Comparison of ENCODE assay signal across 20 cellular contexts in genomic region chr3:57622362-57622761, GRCh38. TPM values are rescaled to one million over a fixed set of nuclear protein-coding genes. Genes with fewer than 3 reads are reported as not detected.
A peak's percentile ranks its signal among the peaks of the same experiment; 100 is the strongest.
DNase-seq lines count a peak whose midpoint lies in the region; ATAC-seq, FAIRE-seq and TF ChIP-seq lines count a peak whose summit lies in the region.
"Had no signal": no experiment of that assay in that cellular context is flagged by ENCODE, and none has a peak within 500 bp of the region (broad histone marks: within the 10 kb centered on the region; RNA-seq: fewer than 3 reads in every experiment).

No MANE protein-coding gene starts in this region.

- H3K4me1 ChIP-seq in HepG2 (ENCODE audit: insufficient read depth, low read length) (peaks cover 14% of the 10 kb centered on the region), right lobe of liver (no peaks in the 10 kb centered on the region)
- no peaks in the 10 kb centered on the region for H3K4me1 ChIP-seq in naive thymus-derived CD4-positive, alpha-beta T cell (ENCODE audit: control insufficient read depth in 2 of 2, insufficient read depth in 2 of 2, low read length in 2 of 2)
- H3K4me1 ChIP-seq: BE2C had no signal

- no peak overlapping the region for H3K27ac ChIP-seq in HepG2 (ENCODE audit: extremely low read length, insufficient read depth, low read length)
- H3K27ac ChIP-seq in right lobe of liver, result no peak overlapping the region
- H3K27ac ChIP-seq in naive thymus-derived CD4-positive, alpha-beta T cell (ENCODE audit: low read depth, low read length), result no peak overlapping the region
- H3K27ac ChIP-seq: HL-60 had no signal

- H3K9me3 Mint-ChIP-seq in effector memory CD8-positive, alpha-beta T cell, result no peaks in the 10 kb centered on the region
- no peaks in the 10 kb centered on the region for H3K9me3 Mint-ChIP-seq in naive thymus-derived CD4-positive, alpha-beta T cell

- BruUV-seq in HepG2 (replicated peaks; lab: Mats Ljungman, UMichigan), result no TSS peak

- H3K27me3 ChIP-seq in HepG2 (ENCODE audit: control insufficient read depth in 1 of 2, insufficient read depth in 2 of 2, low read length in 2 of 2) (no peaks in the 10 kb centered on the region), right lobe of liver (no peaks in the 10 kb centered on the region)
- H3K27me3 ChIP-seq in naive thymus-derived CD4-positive, alpha-beta T cell (ENCODE audit: control insufficient read depth in 2 of 2, insufficient read depth in 2 of 2, low read length in 2 of 2), result no peaks in the 10 kb centered on the region
- H3K27me3 ChIP-seq: BE2C had no signal

- no peak overlapping the region for H3K4me2 ChIP-seq in HepG2 (ENCODE audit: low read depth, low read length)
- H3K4me2 ChIP-seq: GM23338 had no signal

- POLR2A ChIA-PET in HepG2 (lab: Yijun Ruan, JAX), result interaction anchor here (1.4 to 1.7 kb wide), 2 partner anchors 25 kb away, joined by 4 to 5 read pairs; partner anchors contain the start of gene ARF4
- POLR2A ChIA-PET in naive thymus-derived CD4-positive, alpha-beta T cell (lab: Charles Lee), result interaction anchor here (0.6 kb wide), 1 partner anchor 20 kb away, joined by 6 read pairs; no protein-coding TSS in a partner anchor

- H3K36me3 ChIP-seq in HepG2 (replicated peaks in 1 of 2; ENCODE audit: control insufficient read depth in 1 of 2, insufficient read depth in 2 of 2, low read length in 2 of 2) (peaks cover 1 to 6% of the 10 kb centered on the region in 2 experiments; a peak in 1 of 5 replicates), right lobe of liver (peaks cover 0 to 14% (median 5%) of the 10 kb centered on the region in 4 donors)
- peaks cover 7 to 22% (median 12%) of the 10 kb centered on the region in 3 experiments for H3K36me3 ChIP-seq in naive thymus-derived CD4-positive, alpha-beta T cell (ENCODE audit: control insufficient read depth in 2 of 3, insufficient read depth in 3 of 3, low read length in 3 of 3)
- H3K36me3 ChIP-seq: BE2C had no signal

- H3K4me3 Mint-ChIP-seq in effector memory CD8-positive, alpha-beta T cell, result no peak overlapping the region
- no peak overlapping the region for H3K4me3 Mint-ChIP-seq in naive thymus-derived CD4-positive, alpha-beta T cell
- H3K4me3 Mint-ChIP-seq: CD4-positive, CD25-positive, alpha-beta regulatory T cell; GM23338 had no signal

- no peak for TF ChIP-seq RAD21 in HepG2 (CRISPR knock-in tag; IDR thresholded peaks at IDR 0.05)

- H2AFZ ChIP-seq in HepG2 (ENCODE audit: low read length), result no peak overlapping the region
- H2AFZ ChIP-seq: GM23338 had no signal

- H3K9me3 ChIP-seq in HepG2 (ENCODE audit: low read length) (no peaks in the 10 kb centered on the region), right lobe of liver (no peaks in the 10 kb centered on the region)
- no peaks in the 10 kb centered on the region for H3K9me3 ChIP-seq in naive thymus-derived CD4-positive, alpha-beta T cell (ENCODE audit: control insufficient read depth in 2 of 3, low read length in 3 of 3)
- H3K9me3 ChIP-seq: BE2C, Caco-2 had no signal

- intact Hi-C loops in HepG2 (cut with micrococcal nuclease; ENCODE audit: unreplicated experiment), result no loop called here
- intact Hi-C loops in right lobe of liver (cut with DNase I), result no loop called here
- intact Hi-C loops in naive thymus-derived CD4-positive, alpha-beta T cell (cut with micrococcal nuclease), result no loop called here

- peaks cover 0 to 2% of the 10 kb centered on the region in 2 donors for H3K4me1 Mint-ChIP-seq in effector memory CD8-positive, alpha-beta T cell (ENCODE audit: low read depth in 2 of 2)
- H3K4me1 Mint-ChIP-seq in naive thymus-derived CD4-positive, alpha-beta T cell, result no peaks in the 10 kb centered on the region

- H3K4me3 ChIP-seq in HepG2 (replicated peaks in 1 of 3; ENCODE audit: insufficient read depth in 1 of 3, low read depth in 2 of 3, low read length in 3 of 3) (no peak overlapping the region), right lobe of liver (no peak overlapping the region)
- H3K4me3 ChIP-seq in naive thymus-derived CD4-positive, alpha-beta T cell (ENCODE audit: low read length), result no peak overlapping the region
- H3K4me3 ChIP-seq: GM23338 had no signal

- no peak for FAIRE-seq in HepG2 (lab: Jason Lieb, UNC)
- no peak for FAIRE-seq in GM12892 (lab: Jason Lieb, UNC)
- FAIRE-seq: A204.1, H54 had no signal

- H3K36me3 Mint-ChIP-seq in effector memory CD8-positive, alpha-beta T cell (ENCODE audit: insufficient read depth), result peaks cover 34% of the 10 kb centered on the region
- H3K36me3 Mint-ChIP-seq in naive thymus-derived CD4-positive, alpha-beta T cell, result peaks cover 0 to 32% (median 18%) of the 10 kb centered on the region in 5 donors

- TF ChIP-seq CTCF in HepG2 (CRISPR knock-in tag; IDR thresholded peaks at IDR 0.05), result no peak
- no peak for TF ChIP-seq CTCF in right lobe of liver (IDR thresholded peaks at IDR 0.05)

- H3K27me3 Mint-ChIP-seq in effector memory CD8-positive, alpha-beta T cell, result no peaks in the 10 kb centered on the region
- no peaks in the 10 kb centered on the region for H3K27me3 Mint-ChIP-seq in naive thymus-derived CD4-positive, alpha-beta T cell
- H3K27me3 Mint-ChIP-seq: CD4-positive, CD25-positive, alpha-beta regulatory T cell had no signal

- DNase-seq in HepG2 (ENCODE audit: low spot score) (no peak), right lobe of liver (no peak), GM12892 (ENCODE audit: insufficient read length) (no peak)
- no peak for DNase-seq in effector memory CD8-positive, alpha-beta T cell
- no peak for DNase-seq in naive thymus-derived CD4-positive, alpha-beta T cell
- DNase-seq in activated CD4-positive, alpha-beta T cell treated with anti-CD3 and anti-CD28 coated beads, Interleukin-2, amount 50 U/mL, for 48 hours, result no peak
- DNase-seq: ACHN; BE2C; C1 segment of cervical spinal cord; Caco-2; CD4-positive, CD25-positive, alpha-beta regulatory T cell; DMS153; DMS79; GDM1; HCEC 1CT; IMR-90 had no signal

- CTCF ChIA-PET in HepG2 (lab: Yijun Ruan, JAX; ENCODE audit: low intra/inter-chr PET ratio, low total read pairs), result no interaction called here
- CTCF ChIA-PET in naive thymus-derived CD4-positive, alpha-beta T cell (lab: Charles Lee), result no interaction called here

- TF ChIP-seq POLR2A in HepG2 (IDR thresholded peaks at IDR 0.05; ENCODE audit: insufficient read depth in 1 of 2, low read depth in 2 of 2, low read length in 2 of 2), result no peak
- TF ChIP-seq POLR2A in right lobe of liver (IDR thresholded peaks at IDR 0.05), result no peak
- TF ChIP-seq POLR2A in GM12892 (IDR thresholded peaks at IDR 0.05; ENCODE audit: low read depth, low read length), result no peak

- H3K79me2 ChIP-seq in HepG2 (ENCODE audit: insufficient read depth, low read length), result no peaks in the 10 kb centered on the region

- no peaks in the 10 kb centered on the region for H4K20me1 ChIP-seq in HepG2 (ENCODE audit: insufficient read depth, low read length)

- TF ChIP-seq EP300 in HepG2 (IDR thresholded peaks at IDR 0.05; ENCODE audit: low read depth in 2 of 2, low read length in 2 of 2), result no peak
- no peak for TF ChIP-seq EP300 in HepG2 (CRISPR knock-in tag; IDR thresholded peaks at IDR 0.05; ENCODE audit: borderline replicate concordance)

- no peak overlapping the region for H3K9ac ChIP-seq in HepG2 (ENCODE audit: insufficient read depth, low read depth, low read length)

- peak; percentile 68 for ATAC-seq in HepG2
- ATAC-seq in right lobe of liver, result no peak
- no peak for ATAC-seq in effector memory CD8-positive, alpha-beta T cell (replicated peaks)
- no peak for ATAC-seq in naive thymus-derived CD4-positive, alpha-beta T cell
- ATAC-seq: GM23338 had no signal

- in situ Hi-C loops in HepG2 (cut with HindIII; ENCODE audit: extremely low pct_ligation_motif_present, low pct_unique_long_range_greater_than_20kb), result no loop called here

- H3K27ac Mint-ChIP-seq in effector memory CD8-positive, alpha-beta T cell, result peak overlapping the region; percentile 30 to 70
- peak overlapping the region in 5 of 9 donors; percentile 1 to 62 (median 24) for H3K27ac Mint-ChIP-seq in naive thymus-derived CD4-positive, alpha-beta T cell
- H3K27ac Mint-ChIP-seq: GM23338 had no signal

TF ChIP-seq in HepG2, 621 proteins besides CTCF, POLR2A, EP300 and RAD21 (continues in another document):
- TF ChIP-seq ZNF124 (CRISPR knock-in tag; IDR thresholded peaks at IDR 0.05), result no peak

RNA-seq across cellular contexts. Expression of gene ARF4, which starts 25.2 kb away (rescaled TPM):
- total RNA-seq in HepG2 (2016; rRNA removed; fragmentation: Illumina TruSeq; extraction: Trizol) (184 and 247 TPM in 2 replicates), right lobe of liver (100 to 1,000 TPM in 2 of 6 experiments, 10 to 100 TPM in 4; 63.0 to 125 (median 92.7) TPM)
- total RNA-seq in HepG2 (2016; cell fraction: cytosol; rRNA removed; fragmentation: Illumina TruSeq; extraction: Trizol; ENCODE audit: low read depth), result 21.0 and 22.5 TPM in 2 replicates
- 181 and 262 TPM in 2 replicates for total RNA-seq in HepG2 (2016; cell fraction: insoluble cytoplasmic fraction; rRNA removed; fragmentation: Illumina TruSeq; extraction: Trizol)
- total RNA-seq in HepG2 (2016; cell fraction: membrane; rRNA removed; fragmentation: Illumina TruSeq; extraction: Trizol), result 59.6 and 61.1 TPM in 2 replicates
- total RNA-seq in HepG2 (2016; cell fraction: nucleus; rRNA removed; fragmentation: Illumina TruSeq; extraction: Trizol), result 130 and 149 TPM in 2 replicates
- polyA plus RNA-seq in HepG2 (2011; rRNA removed), result 195 and 250 TPM in 2 replicates
- polyA plus RNA-seq in HepG2 (2011; cell fraction: cytosol; rRNA removed), result 148 and 191 TPM in 2 replicates
- polyA plus RNA-seq in HepG2 (2011; cell fraction: nucleus; rRNA removed), result 76.8 and 76.9 TPM in 2 replicates
- 183 and 200 TPM in 2 replicates for polyA plus RNA-seq in HepG2 (2012)
- 26.5 and 28.6 TPM in 2 replicates for polyA plus RNA-seq in HepG2 (2016; cell fraction: cytosol; fragmentation: Illumina TruSeq; extraction: Trizol; ENCODE audit: low read depth)
- polyA plus RNA-seq in HepG2 (2016; cell fraction: insoluble cytoplasmic fraction; fragmentation: Illumina TruSeq; extraction: Trizol; ENCODE audit: low read depth), result 437 and 475 TPM in 2 replicates
- 70.5 and 72.4 TPM in 2 replicates for polyA plus RNA-seq in HepG2 (2016; cell fraction: membrane; fragmentation: Illumina TruSeq; extraction: Trizol; ENCODE audit: low read depth)
- 252 and 254 TPM in 2 replicates for polyA plus RNA-seq in HepG2 (2016; cell fraction: nucleus; fragmentation: Illumina TruSeq; extraction: Trizol; ENCODE audit: insufficient read depth, low read depth)
- polyA minus RNA-seq in HepG2 (2011; rRNA and poly(A)+ RNA removed; ENCODE audit: low replicate concordance), result 505 and 607 TPM in 2 replicates
- polyA minus RNA-seq in HepG2 (2011; cell fraction: cytosol; rRNA and poly(A)+ RNA removed), result 104 and 128 TPM in 2 replicates
- polyA minus RNA-seq in HepG2 (2011; cell fraction: nucleus; rRNA and poly(A)+ RNA removed), result 192 and 250 TPM in 2 replicates
- 10 to 100 TPM; 50.9 to 85.5 (median 57.5) TPM for total RNA-seq in naive thymus-derived CD4-positive, alpha-beta T cell
- polyA plus RNA-seq in naive thymus-derived CD4-positive, alpha-beta T cell, result 100 to 1,000 TPM; 128 to 130 TPM
- 83.8 TPM for polyA plus RNA-seq in GM12892 (2012; ENCODE audit: missing spikeins)
